Comparison of ENCODE assay signal across 1 cellular context in genomic region chr2:55530539-55531081, GRCh38.
TF ChIP-seq lines count a peak whose summit lies in the region.

No MANE protein-coding gene starts in this region.

TF ChIP-seq in GM12878, 131 proteins besides CTCF, POLR2A, EP300 and RAD21:
- TF ChIP-seq SPI1 (IDR thresholded peaks at IDR 0.05; ENCODE audit: borderline replicate concordance, insufficient read depth, low read depth, low read length) (no peak), EGR1 (IDR thresholded peaks at IDR 0.05; ENCODE audit: borderline replicate concordance in 1 of 2, low read depth in 2 of 2, low read length in 2 of 2) (no peak), IKZF1 (conservative IDR thresholded peaks at IDR 0.05) (no peak), CBX5 (IDR thresholded peaks at IDR 0.05; ENCODE audit: low read depth) (no peak)
